ENCODE assay signal across 18 cellular contexts in the genomic region with DNA sequence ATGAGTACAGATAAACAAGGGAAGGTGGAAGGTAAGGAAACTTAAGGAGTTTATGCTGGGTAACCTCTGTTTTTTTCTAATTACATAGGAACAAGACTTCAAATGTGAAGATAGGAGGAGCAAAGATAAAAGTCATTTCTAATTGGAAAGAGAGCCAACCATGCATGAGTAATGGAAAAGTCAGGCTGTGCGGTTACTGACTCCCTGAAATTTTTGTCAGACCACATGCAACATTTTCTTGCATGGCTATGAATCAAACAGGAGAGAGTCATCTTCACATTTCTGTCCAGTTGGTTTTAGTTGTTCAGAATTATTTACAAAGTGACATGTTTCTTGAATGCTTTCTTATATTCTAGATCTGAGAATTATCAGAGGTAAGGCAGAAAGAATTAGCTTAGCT.
DNase-seq lines count a peak whose midpoint lies in the region; ATAC-seq, FAIRE-seq and TF ChIP-seq lines count a peak whose summit lies in the region.
"Had no signal": no experiment of that assay in that cellular context is flagged by ENCODE, and none has a peak within 500 bp of the region (broad histone marks: within the 10 kb centered on the region; RNA-seq: fewer than 3 reads in every experiment).

No MANE protein-coding gene starts in this region.

- H3K9me3 ChIP-seq in IMR-90 (ENCODE audit: control insufficient read depth, insufficient read depth, low read length) (no peaks in the 10 kb centered on the region), right lobe of liver (no peaks in the 10 kb centered on the region), spleen (no peaks in the 10 kb centered on the region)
- H3K9me3 ChIP-seq: mucosa of descending colon had no signal

- TF ChIP-seq POLR2A in IMR-90 (IDR thresholded peaks at IDR 0.05; ENCODE audit: low read depth, low read length) (no peak), right lobe of liver (IDR thresholded peaks at IDR 0.05) (no peak), spleen (IDR thresholded peaks at IDR 0.05) (no peak)

- no peak overlapping the region for H2BK120ac ChIP-seq in IMR-90 (ENCODE audit: low read depth, low read length)

- H3K4me2 ChIP-seq in IMR-90 (ENCODE audit: low read depth, low read length) = no peak overlapping the region
- H3K4me2 ChIP-seq: PC-9 had no signal

- H3K36me3 ChIP-seq in IMR-90 (ENCODE audit: control insufficient read depth, insufficient read depth, low read length) = no peaks in the 10 kb centered on the region
- H3K36me3 ChIP-seq in bronchial epithelial cell (ENCODE audit: control insufficient read depth, insufficient read depth, low read length) = no peaks in the 10 kb centered on the region
- no peaks in the 10 kb centered on the region for H3K36me3 ChIP-seq in right lobe of liver
- no peaks in the 10 kb centered on the region for H3K36me3 ChIP-seq in spleen

- FAIRE-seq in bronchial epithelial cell (lab: Jason Lieb, UNC) = peak; percentile 77

- peak; percentile 49 for DNase-seq in AG09319 (ENCODE audit: extremely low read depth, low read depth)
- peak; percentile 84 for DNase-seq in IMR-90
- peak; percentile 41 for DNase-seq in bronchial epithelial cell (ENCODE audit: low read depth)
- peak; percentile 34 for DNase-seq in kidney tubule cell (ENCODE audit: low spot score)
- no peak for DNase-seq in ureter (ENCODE audit: low spot score)
- DNase-seq in right lobe of liver = no peak
- no peak for DNase-seq in spleen
- no peak for DNase-seq in stimulated activated CD4-positive, alpha-beta T cell treated with anti-CD3 and anti-CD28 coated beads, Interleukin-2, amount 100 ng/mL, for 24 hours
- DNase-seq: activated CD4-positive, alpha-beta T cell treated with anti-CD3 and anti-CD28 coated beads, Interleukin-2, amount 50 U/mL, for 48 hours; activated effector memory CD4-positive, alpha-beta T cell treated with Interleukin-2 at 50 U/mL for 16 hours; CD4-positive, CD25-positive, alpha-beta regulatory T cell; cerebellar nuclear complex; mucosa of descending colon; NCI-H446 treated with DMSO at 0.1 percent for 48 hours; PC-9; stimulated activated CD4-positive, alpha-beta T cell treated with anti-CD3 and anti-CD28 coated beads, Interleukin-2, amount 100 ng/mL, for 48 hours; T-helper 17 cell had no signal

- H3K9ac ChIP-seq in IMR-90 (ENCODE audit: low read depth, low read length) = no peak overlapping the region

- H3K27ac ChIP-seq in IMR-90 (ENCODE audit: insufficient read depth, low read length) (no peak overlapping the region), right lobe of liver (no peak overlapping the region), spleen (no peak overlapping the region)
- H3K27ac ChIP-seq: PC-9 had no signal

- no peak overlapping the region for H3K14ac ChIP-seq in IMR-90 (replicated peaks; ENCODE audit: low read depth, low read length)

- H3K4me3 ChIP-seq in IMR-90 (ENCODE audit: insufficient read depth, low read depth, low read length) (no peak overlapping the region), bronchial epithelial cell (ENCODE audit: low read depth, low read length) (no peak overlapping the region), right lobe of liver (no peak overlapping the region), spleen (no peak overlapping the region)
- H3K4me3 ChIP-seq: mucosa of descending colon, PC-9 had no signal

- no peak overlapping the region for H3K18ac ChIP-seq in IMR-90 (ENCODE audit: low read depth, low read length)

- no peak overlapping the region for H2BK5ac ChIP-seq in IMR-90 (ENCODE audit: low read depth, low read length, poor library complexity, severe bottlenecking)

- no peak for TF ChIP-seq RAD21 in IMR-90 (IDR thresholded peaks at IDR 0.05; ENCODE audit: low read length)

- in situ Hi-C loops in IMR-90 (cut with MboI; ENCODE audit: low sequenced_read_pairs) = no loop called here

- H2BK15ac ChIP-seq in IMR-90 (ENCODE audit: low read depth, low read length) = no peak overlapping the region

- intact Hi-C loops in IMR-90 (cut with micrococcal nuclease) = no loop called here
- intact Hi-C loops in right lobe of liver (cut with DNase I) = no loop called here
- intact Hi-C loops in spleen (cut with DNase I; ENCODE audit: low total_unique reads) = no loop called here

- no peak overlapping the region for H3K56ac ChIP-seq in IMR-90 (ENCODE audit: extremely low read depth, insufficient read depth, low read length)

- H2AK5ac ChIP-seq in IMR-90 (ENCODE audit: low read depth, low read length) = no peak overlapping the region

- no peak overlapping the region for H2AFZ ChIP-seq in IMR-90 (replicated peaks; ENCODE audit: low read length, poor library complexity)
- H2AFZ ChIP-seq: PC-9 had no signal

- H3K4ac ChIP-seq in IMR-90 (ENCODE audit: low read depth, low read length) = no peak overlapping the region

- H3K27me3 ChIP-seq in IMR-90 (ENCODE audit: control insufficient read depth, insufficient read depth, low read length) = no peaks in the 10 kb centered on the region
- peaks cover 2% of the 10 kb centered on the region for H3K27me3 ChIP-seq in bronchial epithelial cell (ENCODE audit: control insufficient read depth, insufficient read depth, low read length)
- no peaks in the 10 kb centered on the region for H3K27me3 ChIP-seq in right lobe of liver
- H3K27me3 ChIP-seq in spleen (replicated peaks in 1 of 7) = no peaks in the 10 kb centered on the region

- H3K4me1 ChIP-seq in IMR-90 (ENCODE audit: control insufficient read depth, insufficient read depth, low read length) = 0 out of 2 replicates have a peak, but pooled peaks cover 2% of the 10 kb centered on the region
- H3K4me1 ChIP-seq in right lobe of liver = peaks cover 0 to 23% (median 0%) of the 10 kb centered on the region in 4 donors
- H3K4me1 ChIP-seq in spleen = no peaks in the 10 kb centered on the region

- POLR2A ChIA-PET in IMR-90 (lab: Charles Lee; ENCODE audit: unreplicated experiment) = no interaction called here

- H3K23ac ChIP-seq in IMR-90 (ENCODE audit: low read depth, low read length) = no peak overlapping the region

- CTCF ChIA-PET in IMR-90 (lab: Yijun Ruan, JAX) = interaction anchor here (0.6 kb wide), 2 partner anchors 55 to 76 kb away, joined by 4 read pairs; no protein-coding TSS in a partner anchor

- H3K9me1 ChIP-seq in IMR-90 (ENCODE audit: insufficient read depth, low read length) = peaks cover 3% of the 10 kb centered on the region; the same call in 1 of the 2 replicates

- TF ChIP-seq CTCF in AG09319 (IDR thresholded peaks at IDR 0.05; ENCODE audit: low read depth, low read length) = no peak
- TF ChIP-seq CTCF in IMR-90 (conservative IDR thresholded peaks at IDR 0.05; ENCODE audit: low read depth, low read length) = no peak
- no peak for TF ChIP-seq CTCF in bronchial epithelial cell (IDR thresholded peaks at IDR 0.05; ENCODE audit: insufficient read depth, low read length, severe bottlenecking)
- no peak for TF ChIP-seq CTCF in right lobe of liver (IDR thresholded peaks at IDR 0.05)
- TF ChIP-seq CTCF in spleen (IDR thresholded peaks at IDR 0.05 in 8 of 11, conservative IDR thresholded peaks at IDR 0.05 in 3 of 11) = no peak

- dilution Hi-C loops in IMR-90 (cut with HindIII; ENCODE audit: low sequenced_read_pairs, unreplicated experiment) = no loop called here

- no TSS peak for BruUV-seq in IMR-90 (replicated peaks; lab: Mats Ljungman, UMichigan)

- H4K20me1 ChIP-seq in IMR-90 (ENCODE audit: insufficient read depth, low read length) = no peaks in the 10 kb centered on the region

- no peaks in the 10 kb centered on the region for H3K79me1 ChIP-seq in IMR-90 (ENCODE audit: low read depth in 1 of 2, low read length in 2 of 2)

- H4K8ac ChIP-seq in IMR-90 (ENCODE audit: low read depth in 2 of 2, low read length in 2 of 2) = no peak overlapping the region

- no CpG with 5 or more reads among the region's 1 CpG for WGBS in IMR-90 (ENCODE audit: extremely low coverage in 2 of 2, insufficient read length in 1 of 2), 2 experiments
- 83% methylated on average over 1 of the region's 1 CpG for WGBS in right lobe of liver (ENCODE audit: insufficient coverage, low coverage, low lambda C conversion rate, missing lambda C conversion rate)
- WGBS in spleen, 5 donors = 73 to 96% (median 93%) methylated on average over 1 of the region's 1 CpG

- ATAC-seq in IMR-90 (ENCODE audit: low read depth) (peak; percentile 86), right lobe of liver (no peak)
- ATAC-seq: esophagus mucosa, mucosa of descending colon, T-helper 17 cell had no signal

- no peak overlapping the region for H4K91ac ChIP-seq in IMR-90 (ENCODE audit: insufficient read depth, low read depth, low read length)

- H2AK9ac ChIP-seq in IMR-90 (replicated peaks; ENCODE audit: low read depth, low read length, poor library complexity) = no peak overlapping the region

- H2BK20ac ChIP-seq in IMR-90 (ENCODE audit: low read depth, low read length) = no peak overlapping the region

- H4K5ac ChIP-seq in IMR-90 (ENCODE audit: low read depth, low read length) = no peak overlapping the region

TF ChIP-seq in IMR-90, 13 proteins besides CTCF, POLR2A, EP300 and RAD21:
- TF ChIP-seq MXI1 (IDR thresholded peaks at IDR 0.05; ENCODE audit: borderline replicate concordance, low read depth, low read length) = no peak
- TF ChIP-seq CEBPB (IDR thresholded peaks at IDR 0.05; ENCODE audit: low read depth, low read length) = peak; percentile 53; the same call in 1 of the 2 replicates
- TF ChIP-seq, protein P1, sequence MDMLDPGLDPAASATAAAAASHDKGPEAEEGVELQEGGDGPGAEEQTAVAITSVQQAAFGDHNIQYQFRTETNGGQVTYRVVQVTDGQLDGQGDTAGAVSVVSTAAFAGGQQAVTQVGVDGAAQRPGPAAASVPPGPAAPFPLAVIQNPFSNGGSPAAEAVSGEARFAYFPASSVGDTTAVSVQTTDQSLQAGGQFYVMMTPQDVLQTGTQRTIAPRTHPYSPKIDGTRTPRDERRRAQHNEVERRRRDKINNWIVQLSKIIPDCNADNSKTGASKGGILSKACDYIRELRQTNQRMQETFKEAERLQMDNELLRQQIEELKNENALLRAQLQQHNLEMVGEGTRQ (IDR thresholded peaks at IDR 0.05; ENCODE audit: low read depth, low read length) = no peak

Comparison
In these comparisons a context has a peak if more than half of its experiments do, and no peak if none do; other contexts are left out.
1. DNase-seq: peak in AG09319 (single experiment), IMR-90 (single experiment), bronchial epithelial cell (single experiment) and kidney tubule cell (single experiment); none in ureter (single experiment), right lobe of liver (0 of 3), spleen (single experiment) and stimulated activated CD4-positive, alpha-beta T cell treated with anti-CD3 and anti-CD28 coated beads, Interleukin-2, amount 100 ng/mL, for 24 hours (0 of 2).